1 cellular context compared by ENCODE assay signal in the genomic region with DNA sequence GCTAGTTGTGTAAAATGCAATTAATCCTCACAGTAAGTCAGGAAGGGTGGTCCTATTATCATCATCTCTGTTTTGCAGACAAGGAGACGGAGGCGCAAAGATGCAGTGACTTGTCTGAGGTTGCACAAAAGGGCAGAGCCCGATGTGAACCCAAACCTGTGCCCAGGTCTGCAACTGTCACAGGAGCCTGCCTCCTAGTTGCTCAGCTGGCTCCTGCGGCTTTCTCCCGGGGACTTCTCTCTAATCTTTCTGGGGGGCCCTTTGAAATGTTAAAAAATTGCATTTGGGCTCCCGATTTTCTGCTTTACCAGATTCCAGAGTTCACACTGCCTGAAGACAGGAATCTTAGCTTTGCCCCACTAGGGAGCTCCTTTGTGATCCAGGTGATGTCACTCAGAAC.
TF ChIP-seq lines count a peak whose summit lies in the region.

No MANE protein-coding gene starts in this region.

TF ChIP-seq in GM23338, 12 proteins besides CTCF, POLR2A, EP300 and RAD21:
- TF ChIP-seq, protein P1, sequence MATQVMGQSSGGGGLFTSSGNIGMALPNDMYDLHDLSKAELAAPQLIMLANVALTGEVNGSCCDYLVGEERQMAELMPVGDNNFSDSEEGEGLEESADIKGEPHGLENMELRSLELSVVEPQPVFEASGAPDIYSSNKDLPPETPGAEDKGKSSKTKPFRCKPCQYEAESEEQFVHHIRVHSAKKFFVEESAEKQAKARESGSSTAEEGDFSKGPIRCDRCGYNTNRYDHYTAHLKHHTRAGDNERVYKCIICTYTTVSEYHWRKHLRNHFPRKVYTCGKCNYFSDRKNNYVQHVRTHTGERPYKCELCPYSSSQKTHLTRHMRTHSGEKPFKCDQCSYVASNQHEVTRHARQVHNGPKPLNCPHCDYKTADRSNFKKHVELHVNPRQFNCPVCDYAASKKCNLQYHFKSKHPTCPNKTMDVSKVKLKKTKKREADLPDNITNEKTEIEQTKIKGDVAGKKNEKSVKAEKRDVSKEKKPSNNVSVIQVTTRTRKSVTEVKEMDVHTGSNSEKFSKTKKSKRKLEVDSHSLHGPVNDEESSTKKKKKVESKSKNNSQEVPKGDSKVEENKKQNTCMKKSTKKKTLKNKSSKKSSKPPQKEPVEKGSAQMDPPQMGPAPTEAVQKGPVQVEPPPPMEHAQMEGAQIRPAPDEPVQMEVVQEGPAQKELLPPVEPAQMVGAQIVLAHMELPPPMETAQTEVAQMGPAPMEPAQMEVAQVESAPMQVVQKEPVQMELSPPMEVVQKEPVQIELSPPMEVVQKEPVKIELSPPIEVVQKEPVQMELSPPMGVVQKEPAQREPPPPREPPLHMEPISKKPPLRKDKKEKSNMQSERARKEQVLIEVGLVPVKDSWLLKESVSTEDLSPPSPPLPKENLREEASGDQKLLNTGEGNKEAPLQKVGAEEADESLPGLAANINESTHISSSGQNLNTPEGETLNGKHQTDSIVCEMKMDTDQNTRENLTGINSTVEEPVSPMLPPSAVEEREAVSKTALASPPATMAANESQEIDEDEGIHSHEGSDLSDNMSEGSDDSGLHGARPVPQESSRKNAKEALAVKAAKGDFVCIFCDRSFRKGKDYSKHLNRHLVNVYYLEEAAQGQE (IDR thresholded peaks at IDR 0.05; ENCODE audit: unreplicated experiment) = no peak
- TF ChIP-seq, protein P2, sequence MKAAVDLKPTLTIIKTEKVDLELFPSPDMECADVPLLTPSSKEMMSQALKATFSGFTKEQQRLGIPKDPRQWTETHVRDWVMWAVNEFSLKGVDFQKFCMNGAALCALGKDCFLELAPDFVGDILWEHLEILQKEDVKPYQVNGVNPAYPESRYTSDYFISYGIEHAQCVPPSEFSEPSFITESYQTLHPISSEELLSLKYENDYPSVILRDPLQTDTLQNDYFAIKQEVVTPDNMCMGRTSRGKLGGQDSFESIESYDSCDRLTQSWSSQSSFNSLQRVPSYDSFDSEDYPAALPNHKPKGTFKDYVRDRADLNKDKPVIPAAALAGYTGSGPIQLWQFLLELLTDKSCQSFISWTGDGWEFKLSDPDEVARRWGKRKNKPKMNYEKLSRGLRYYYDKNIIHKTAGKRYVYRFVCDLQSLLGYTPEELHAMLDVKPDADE (IDR thresholded peaks at IDR 0.05) = no peak
- TF ChIP-seq ZNF114 (CRISPR knock-in tag; IDR thresholded peaks at IDR 0.05) (no peak), EZH2 (IDR thresholded peaks at IDR 0.05; ENCODE audit: low read depth, unreplicated experiment) (no peak), CREB1 (CRISPR knock-in tag; IDR thresholded peaks at IDR 0.05; ENCODE audit: low read depth) (no peak), NANOG (IDR thresholded peaks at IDR 0.05; ENCODE audit: borderline replicate concordance) (no peak), POLR2AphosphoS5 (IDR thresholded peaks at IDR 0.05; ENCODE audit: low read depth) (no peak), STAT1 (IDR thresholded peaks at IDR 0.05; ENCODE audit: unreplicated experiment) (no peak), JUNB (IDR thresholded peaks at IDR 0.05; ENCODE audit: unreplicated experiment) (no peak), EZH2phosphoT487 (IDR thresholded peaks at IDR 0.05; ENCODE audit: unreplicated experiment) (no peak), ZNF331 (CRISPR knock-in tag; IDR thresholded peaks at IDR 0.05; ENCODE audit: low read depth) (no peak)
- TF ChIP-seq, protein P3, sequence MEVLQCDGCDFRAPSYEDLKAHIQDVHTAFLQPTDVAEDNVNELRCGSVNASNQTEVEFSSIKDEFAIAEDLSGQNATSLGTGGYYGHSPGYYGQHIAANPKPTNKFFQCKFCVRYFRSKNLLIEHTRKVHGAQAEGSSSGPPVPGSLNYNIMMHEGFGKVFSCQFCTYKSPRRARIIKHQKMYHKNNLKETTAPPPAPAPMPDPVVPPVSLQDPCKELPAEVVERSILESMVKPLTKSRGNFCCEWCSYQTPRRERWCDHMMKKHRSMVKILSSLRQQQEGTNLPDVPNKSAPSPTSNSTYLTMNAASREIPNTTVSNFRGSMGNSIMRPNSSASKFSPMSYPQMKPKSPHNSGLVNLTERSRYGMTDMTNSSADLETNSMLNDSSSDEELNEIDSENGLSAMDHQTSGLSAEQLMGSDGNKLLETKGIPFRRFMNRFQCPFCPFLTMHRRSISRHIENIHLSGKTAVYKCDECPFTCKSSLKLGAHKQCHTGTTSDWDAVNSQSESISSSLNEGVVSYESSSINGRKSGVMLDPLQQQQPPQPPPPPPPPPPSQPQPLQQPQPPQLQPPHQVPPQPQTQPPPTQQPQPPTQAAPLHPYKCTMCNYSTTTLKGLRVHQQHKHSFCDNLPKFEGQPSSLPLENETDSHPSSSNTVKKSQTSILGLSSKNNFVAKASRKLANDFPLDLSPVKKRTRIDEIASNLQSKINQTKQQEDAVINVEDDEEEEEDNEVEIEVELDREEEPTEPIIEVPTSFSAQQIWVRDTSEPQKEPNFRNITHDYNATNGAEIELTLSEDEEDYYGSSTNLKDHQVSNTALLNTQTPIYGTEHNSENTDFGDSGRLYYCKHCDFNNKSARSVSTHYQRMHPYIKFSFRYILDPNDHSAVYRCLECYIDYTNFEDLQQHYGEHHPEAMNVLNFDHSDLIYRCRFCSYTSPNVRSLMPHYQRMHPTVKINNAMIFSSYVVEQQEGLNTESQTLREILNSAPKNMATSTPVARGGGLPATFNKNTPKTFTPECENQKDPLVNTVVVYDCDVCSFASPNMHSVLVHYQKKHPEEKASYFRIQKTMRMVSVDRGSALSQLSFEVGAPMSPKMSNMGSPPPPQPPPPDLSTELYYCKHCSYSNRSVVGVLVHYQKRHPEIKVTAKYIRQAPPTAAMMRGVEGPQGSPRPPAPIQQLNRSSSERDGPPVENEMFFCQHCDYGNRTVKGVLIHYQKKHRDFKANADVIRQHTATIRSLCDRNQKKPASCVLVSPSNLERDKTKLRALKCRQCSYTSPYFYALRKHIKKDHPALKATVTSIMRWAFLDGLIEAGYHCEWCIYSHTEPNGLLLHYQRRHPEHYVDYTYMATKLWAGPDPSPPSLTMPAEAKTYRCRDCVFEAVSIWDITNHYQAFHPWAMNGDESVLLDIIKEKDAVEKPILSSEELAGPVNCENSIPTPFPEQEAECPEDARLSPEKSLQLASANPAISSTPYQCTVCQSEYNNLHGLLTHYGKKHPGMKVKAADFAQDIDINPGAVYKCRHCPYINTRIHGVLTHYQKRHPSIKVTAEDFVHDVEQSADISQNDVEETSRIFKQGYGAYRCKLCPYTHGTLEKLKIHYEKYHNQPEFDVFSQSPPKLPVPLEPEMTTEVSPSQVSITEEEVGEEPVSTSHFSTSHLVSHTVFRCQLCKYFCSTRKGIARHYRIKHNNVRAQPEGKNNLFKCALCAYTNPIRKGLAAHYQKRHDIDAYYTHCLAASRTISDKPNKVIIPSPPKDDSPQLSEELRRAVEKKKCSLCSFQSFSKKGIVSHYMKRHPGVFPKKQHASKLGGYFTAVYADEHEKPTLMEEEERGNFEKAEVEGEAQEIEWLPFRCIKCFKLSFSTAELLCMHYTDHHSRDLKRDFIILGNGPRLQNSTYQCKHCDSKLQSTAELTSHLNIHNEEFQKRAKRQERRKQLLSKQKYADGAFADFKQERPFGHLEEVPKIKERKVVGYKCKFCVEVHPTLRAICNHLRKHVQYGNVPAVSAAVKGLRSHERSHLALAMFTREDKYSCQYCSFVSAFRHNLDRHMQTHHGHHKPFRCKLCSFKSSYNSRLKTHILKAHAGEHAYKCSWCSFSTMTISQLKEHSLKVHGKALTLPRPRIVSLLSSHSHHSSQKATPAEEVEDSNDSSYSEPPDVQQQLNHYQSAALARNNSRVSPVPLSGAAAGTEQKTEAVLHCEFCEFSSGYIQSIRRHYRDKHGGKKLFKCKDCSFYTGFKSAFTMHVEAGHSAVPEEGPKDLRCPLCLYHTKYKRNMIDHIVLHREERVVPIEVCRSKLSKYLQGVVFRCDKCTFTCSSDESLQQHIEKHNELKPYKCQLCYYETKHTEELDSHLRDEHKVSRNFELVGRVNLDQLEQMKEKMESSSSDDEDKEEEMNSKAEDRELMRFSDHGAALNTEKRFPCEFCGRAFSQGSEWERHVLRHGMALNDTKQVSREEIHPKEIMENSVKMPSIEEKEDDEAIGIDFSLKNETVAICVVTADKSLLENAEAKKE (CRISPR knock-in tag; IDR thresholded peaks at IDR 0.05) = no peak
